In the genomic region with DNA sequence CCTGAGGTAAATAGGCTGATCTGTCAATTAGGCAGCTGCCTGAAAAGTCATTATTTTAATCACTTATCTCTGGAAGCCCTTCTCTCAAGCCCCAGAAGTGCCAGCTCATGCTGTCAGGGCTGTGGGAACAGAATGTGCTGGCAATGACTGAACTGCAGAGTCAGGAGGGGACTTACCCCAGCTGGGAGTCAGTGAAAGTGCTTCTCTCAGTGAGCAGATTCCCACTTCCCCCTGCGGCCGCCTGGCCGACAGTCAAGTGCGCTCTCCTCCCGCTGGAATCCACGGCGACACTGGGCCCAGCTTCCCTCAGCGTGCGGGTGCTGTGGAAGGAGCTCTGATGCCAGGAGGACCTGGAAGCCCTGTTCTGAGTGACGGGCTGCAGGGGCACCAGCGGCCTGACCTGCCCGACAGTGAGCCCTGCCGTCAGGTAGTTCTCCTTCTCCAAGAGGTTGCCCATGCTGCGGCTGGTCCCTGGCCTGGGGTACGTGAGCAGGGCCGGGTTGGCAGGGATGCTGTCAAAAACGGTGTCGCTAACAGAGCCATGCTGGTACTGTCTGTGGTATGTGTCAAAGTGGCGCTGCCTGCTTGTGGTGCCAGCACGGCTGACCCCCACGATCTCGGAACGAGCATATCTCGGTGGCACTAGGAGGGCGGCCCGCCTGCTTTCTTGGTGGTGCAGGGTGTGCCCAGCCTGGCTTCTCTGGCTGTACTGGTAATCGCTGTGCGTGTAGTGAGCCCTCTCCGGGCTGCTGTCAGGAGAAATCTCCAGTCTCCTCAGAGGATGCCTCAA, we compare ENCODE assay signal across 10 cellular contexts. TPM values are rescaled to one million over a fixed set of nuclear protein-coding genes. Genes with fewer than 3 reads are reported as not detected.
DNase-seq lines count a peak whose midpoint lies in the region; ATAC-seq and TF ChIP-seq lines count a peak whose summit lies in the region.
"Had no signal": no experiment of that assay in that cellular context is flagged by ENCODE, and none has a peak within 500 bp of the region (broad histone marks: within the 10 kb centered on the region; RNA-seq: fewer than 3 reads in every experiment).

No MANE protein-coding gene starts in this region.

- H2BK12ac ChIP-seq in trophoblast cell (ENCODE audit: low read length) = no peak overlapping the region

- no peak overlapping the region for H3K27ac ChIP-seq in trophoblast cell (ENCODE audit: low read depth, low read length)
- H3K27ac ChIP-seq in vagina = no peak overlapping the region
- H3K27ac ChIP-seq: tibial artery had no signal

- H3K36me3 ChIP-seq in trophoblast cell (ENCODE audit: control insufficient read depth in 1 of 2, insufficient read depth in 2 of 2, low read length in 2 of 2) (peaks cover 23 to 30% of the 10 kb centered on the region in 2 experiments), vagina (no peaks in the 10 kb centered on the region)
- H3K36me3 ChIP-seq: tibial artery had no signal

- H4K12ac ChIP-seq in trophoblast cell (ENCODE audit: low read depth, low read length) = no peak overlapping the region

- no peak for TF ChIP-seq CTCF in fibroblast of pulmonary artery (IDR thresholded peaks at IDR 0.05; ENCODE audit: low read length, missing control alignments)
- no peak for TF ChIP-seq CTCF in vagina (IDR thresholded peaks at IDR 0.05)

- H3K23ac ChIP-seq in trophoblast cell (ENCODE audit: low read length) = no peak overlapping the region

- peaks cover 8% of the 10 kb centered on the region for H3K79me1 ChIP-seq in trophoblast cell (ENCODE audit: low read length)

- no peak overlapping the region for H2BK120ac ChIP-seq in trophoblast cell (ENCODE audit: insufficient read depth, low read length, poor library complexity)

- no peak overlapping the region for H2AK5ac ChIP-seq in trophoblast cell (ENCODE audit: low read length)

- no peak overlapping the region for H2BK5ac ChIP-seq in trophoblast cell (ENCODE audit: low read depth, low read length, poor library complexity)

- no peaks in the 10 kb centered on the region for H3K27me3 ChIP-seq in trophoblast cell (ENCODE audit: insufficient read depth, low read length)
- H3K27me3 ChIP-seq in vagina = no peaks in the 10 kb centered on the region
- H3K27me3 ChIP-seq: tibial artery had no signal

- in situ Hi-C loops in G401 (cut with HindIII; ENCODE audit: low sequenced_read_pairs) = no loop called here

- no peak overlapping the region for H3K14ac ChIP-seq in trophoblast cell (ENCODE audit: low read length)

- H3K79me2 ChIP-seq in trophoblast cell (ENCODE audit: control insufficient read depth, insufficient read depth, low read length, poor library complexity) = peaks cover 17% of the 10 kb centered on the region

- intact Hi-C loops in vagina (cut with DNase I) = no loop called here

- no peak for ATAC-seq in HG03460 (IDR thresholded peaks at IDR 0.05; ENCODE audit: unreplicated experiment)

- TF ChIP-seq POLR2A in vagina (IDR thresholded peaks at IDR 0.05) = no peak

- WGBS in trophoblast cell (ENCODE audit: extremely low coverage, insufficient coverage, insufficient read length) = no CpG with 5 or more reads among the region's 29 CpGs

- H3K9me3 ChIP-seq in trophoblast cell (ENCODE audit: insufficient read depth, low read depth, low read length) = peaks cover 2% of the 10 kb centered on the region
- no peaks in the 10 kb centered on the region for H3K9me3 ChIP-seq in vagina
- H3K9me3 ChIP-seq: tibial artery had no signal

- H3K18ac ChIP-seq in trophoblast cell (ENCODE audit: low read length) = peak overlapping the region; percentile 25

- H3K4me3 ChIP-seq in fibroblast of pulmonary artery (replicated peaks; ENCODE audit: low read depth, low read length) (no peak overlapping the region), trophoblast cell (ENCODE audit: low read depth, low read length) (no peak overlapping the region), vagina (no peak overlapping the region)
- H3K4me3 ChIP-seq: tibial artery had no signal

- H2AFZ ChIP-seq in trophoblast cell (ENCODE audit: insufficient read depth, low read length, poor library complexity) = no peak overlapping the region

- H3K4ac ChIP-seq in trophoblast cell (ENCODE audit: low read depth, low read length) = peak overlapping the region; percentile 1

- H3K4me2 ChIP-seq in trophoblast cell (ENCODE audit: low read length) = no peak overlapping the region

- peaks cover 10 to 11% of the 10 kb centered on the region in 2 experiments for H3K4me1 ChIP-seq in trophoblast cell (ENCODE audit: control insufficient read depth in 1 of 2, insufficient read depth in 2 of 2, low read length in 2 of 2)
- no peaks in the 10 kb centered on the region for H3K4me1 ChIP-seq in vagina
- H3K4me1 ChIP-seq: tibial artery had no signal

- no peak overlapping the region for H4K8ac ChIP-seq in trophoblast cell (ENCODE audit: low read depth, low read length)

- no peak overlapping the region for H4K91ac ChIP-seq in trophoblast cell (ENCODE audit: low read depth, low read length)

- DNase-seq in G401 (ENCODE audit: low spot score) (peak; percentile 95), NCI-H524 (lab: John Stamatoyannopoulos, UW) (peak; percentile 94 to 99), fibroblast of pulmonary artery (ENCODE audit: low read depth) (peak; percentile 57), trophoblast cell (no peak), vagina (ENCODE audit: extremely low spot score in 2 of 2) (no peak), COLO668 (lab: John Stamatoyannopoulos, UW; ENCODE audit: unreplicated experiment) (no peak), NCI-H510A (lab: John Stamatoyannopoulos, UW) (no peak)
- DNase-seq: NCI-H1930 had no signal

- no peak overlapping the region for H3K9ac ChIP-seq in trophoblast cell (ENCODE audit: low read length)

RNA-seq across cellular contexts. Expression of a gene that starts 18.7 kb away (rescaled TPM):
- total RNA-seq in G401 (2014; rRNA removed; shearing (Covaris generic)) = 6.5 and 10.2 TPM in 2 replicates
- 144 and 147 TPM in 2 replicates for polyA plus RNA-seq in trophoblast cell (2013)
- total RNA-seq in vagina = 16.2 TPM

Comparison
In these comparisons a context has a peak if more than half of its experiments do, and no peak if none do; other contexts are left out.
1. DNase-seq: peak in G401 (single experiment), NCI-H524 (2 of 2) and fibroblast of pulmonary artery (single experiment); none in trophoblast cell (0 of 2), vagina (0 of 2), COLO668 (single experiment) and NCI-H510A (single experiment).